ENCODE assay signal across 11 cellular contexts in the genomic region with DNA sequence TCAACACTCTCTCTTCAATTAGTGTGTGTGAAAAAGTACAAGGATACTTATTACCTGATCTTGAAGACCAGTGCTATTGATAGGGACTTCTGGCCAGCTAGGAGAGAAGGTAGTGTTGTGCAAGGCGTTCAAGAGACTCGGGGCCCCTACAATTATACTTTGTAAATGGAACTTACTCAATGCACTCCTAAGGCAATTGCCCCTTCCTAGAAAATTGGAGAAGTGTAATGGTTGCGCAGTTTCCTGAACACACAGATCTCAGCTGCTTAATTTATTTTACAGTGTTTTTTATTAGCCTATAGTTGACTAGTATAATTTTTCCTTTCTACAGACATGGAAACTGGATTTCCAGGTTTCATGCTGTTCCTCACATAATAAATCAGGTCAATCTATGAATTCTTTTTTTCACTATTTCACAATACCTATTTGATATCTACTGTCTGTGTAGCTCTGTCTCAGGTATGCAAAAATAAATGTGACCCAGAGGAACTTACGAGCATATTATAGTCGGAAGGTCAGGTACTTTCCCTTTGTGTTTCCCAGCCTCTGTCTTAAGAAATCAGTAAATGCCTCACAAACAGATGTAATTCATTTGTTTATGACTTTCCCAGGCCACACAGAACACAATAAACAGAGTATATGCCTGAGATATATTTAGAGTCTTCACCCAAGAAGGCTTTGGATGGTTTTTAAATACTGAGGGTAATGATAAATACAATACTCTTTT.
DNase-seq lines count a peak whose midpoint lies in the region; ATAC-seq and TF ChIP-seq lines count a peak whose summit lies in the region.
"Had no signal": no experiment of that assay in that cellular context is flagged by ENCODE, and none has a peak within 500 bp of the region (broad histone marks: within the 10 kb centered on the region; RNA-seq: fewer than 3 reads in every experiment).

No MANE protein-coding gene starts in this region.

- no peak overlapping the region for H3K4me3 Mint-ChIP-seq in activated naive CD8-positive, alpha-beta T cell
- no peak overlapping the region for H3K4me3 Mint-ChIP-seq in activated naive CD8-positive, alpha-beta T cell treated with anti-CD3 and anti-CD28 coated beads for 36 hours
- H3K4me3 Mint-ChIP-seq in activated T-helper 1 cell treated with anti-CD3 and anti-CD28 coated beads, Interleukin-12 subunit alpha, Interleukin-12 subunit beta, Interleukin-2, Interleukin-4 antibody, amounts not matched to agents 30 ng/mL and 10 ng/mL and 1 ng/mL, durations not matched to agents 14 hours and 24 hours and 36 hours: no peak overlapping the region

- no peaks in the 10 kb centered on the region for H3K9me3 ChIP-seq in upper lobe of right lung

- peaks cover 2% of the 10 kb centered on the region for H3K36me3 Mint-ChIP-seq in activated naive CD8-positive, alpha-beta T cell
- no peaks in the 10 kb centered on the region for H3K36me3 Mint-ChIP-seq in activated naive CD8-positive, alpha-beta T cell treated with anti-CD3 and anti-CD28 coated beads for 36 hours
- no peaks in the 10 kb centered on the region for H3K36me3 Mint-ChIP-seq in activated T-helper 1 cell treated with anti-CD3 and anti-CD28 coated beads, Interleukin-12 subunit alpha, Interleukin-12 subunit beta, Interleukin-2, Interleukin-4 antibody, amounts not matched to agents 30 ng/mL and 10 ng/mL and 1 ng/mL, durations not matched to agents 14 hours and 24 hours and 36 hours (ENCODE audit: low read depth)

- H3K4me3 ChIP-seq in HL-60 (replicated peaks; ENCODE audit: insufficient read depth, low read length) (no peak overlapping the region), upper lobe of right lung (no peak overlapping the region)
- H3K4me3 ChIP-seq: mucosa of descending colon had no signal

- intact Hi-C loops in activated T-helper 1 cell treated with anti-CD3 and anti-CD28 coated beads, Interleukin-12 subunit alpha, Interleukin-12 subunit beta, Interleukin-2, Interleukin-4 antibody, amounts not matched to agents 30 ng/mL and 10 ng/mL and 1 ng/mL, durations not matched to agents 14 hours and 24 hours and 36 hours (cut with micrococcal nuclease): loop anchor here (1.0 to 5.0 kb wide), 4 partner anchors 80 to 1260 kb away; partner anchors contain the start of genes AIMP1 and TBCK
- intact Hi-C loops in upper lobe of right lung (cut with DNase I): no loop called here

- no peak for TF ChIP-seq CTCF in HL-60 (IDR thresholded peaks at IDR 0.05; ENCODE audit: insufficient read depth, low read length)
- no peak for TF ChIP-seq CTCF in upper lobe of right lung (IDR thresholded peaks at IDR 0.05)

- no peaks in the 10 kb centered on the region for H3K27me3 ChIP-seq in HL-60 (ENCODE audit: insufficient read depth, poor library complexity, severe bottlenecking)
- no peaks in the 10 kb centered on the region for H3K27me3 ChIP-seq in upper lobe of right lung

- ATAC-seq in upper lobe of right lung: peak; percentile 65
- ATAC-seq: mucosa of descending colon had no signal

- H3K27me3 Mint-ChIP-seq in activated naive CD8-positive, alpha-beta T cell: no peaks in the 10 kb centered on the region
- no peaks in the 10 kb centered on the region for H3K27me3 Mint-ChIP-seq in activated naive CD8-positive, alpha-beta T cell treated with anti-CD3 and anti-CD28 coated beads for 36 hours
- peaks cover 2% of the 10 kb centered on the region for H3K27me3 Mint-ChIP-seq in activated T-helper 1 cell treated with anti-CD3 and anti-CD28 coated beads, Interleukin-12 subunit alpha, Interleukin-12 subunit beta, Interleukin-2, Interleukin-4 antibody, amounts not matched to agents 30 ng/mL and 10 ng/mL and 1 ng/mL, durations not matched to agents 14 hours and 24 hours and 36 hours (ENCODE audit: insufficient read depth)

- no peak for DNase-seq in activated naive CD8-positive, alpha-beta T cell treated with anti-CD3 and anti-CD28 coated beads for 36 hours
- DNase-seq in HL-60 (ENCODE audit: low read depth in 1 of 2, low spot score in 1 of 2) (peak; percentile 40 to 83), upper lobe of right lung (no peak), NCI-H2227 treated with DMSO at 0.1 percent for 48 hours (lab: John Stamatoyannopoulos, UW) (no peak), cerebellar cortex (ENCODE audit: low spot score) (no peak)
- DNase-seq in activated T-helper 1 cell treated with anti-CD3 and anti-CD28 coated beads, Interleukin-12 subunit alpha, Interleukin-12 subunit beta, Interleukin-2, Interleukin-4 antibody, amounts not matched to agents 30 ng/mL and 10 ng/mL and 1 ng/mL, durations not matched to agents 14 hours and 24 hours and 36 hours (ENCODE audit: low spot score): no peak
- no peak for DNase-seq in stimulated activated CD8-positive, alpha-beta memory T cell treated with anti-CD3 and anti-CD28 coated beads, Interleukin-4, amount 100 ng/mL, for 48 hours
- DNase-seq: ACHN, mucosa of descending colon, NCI-H1930 had no signal

- H3K9me3 Mint-ChIP-seq in activated naive CD8-positive, alpha-beta T cell (ENCODE audit: low read depth): peaks cover 2% of the 10 kb centered on the region
- peaks cover 2% of the 10 kb centered on the region for H3K9me3 Mint-ChIP-seq in activated naive CD8-positive, alpha-beta T cell treated with anti-CD3 and anti-CD28 coated beads for 36 hours
- peaks cover 13% of the 10 kb centered on the region for H3K9me3 Mint-ChIP-seq in activated T-helper 1 cell treated with anti-CD3 and anti-CD28 coated beads, Interleukin-12 subunit alpha, Interleukin-12 subunit beta, Interleukin-2, Interleukin-4 antibody, amounts not matched to agents 30 ng/mL and 10 ng/mL and 1 ng/mL, durations not matched to agents 14 hours and 24 hours and 36 hours

- H3K4me1 ChIP-seq in upper lobe of right lung: peaks cover 7% of the 10 kb centered on the region

- no peaks in the 10 kb centered on the region for H3K36me3 ChIP-seq in upper lobe of right lung

- H3K4me1 Mint-ChIP-seq in activated naive CD8-positive, alpha-beta T cell (ENCODE audit: low read depth): peaks cover 43% of the 10 kb centered on the region
- H3K4me1 Mint-ChIP-seq in activated naive CD8-positive, alpha-beta T cell treated with anti-CD3 and anti-CD28 coated beads for 36 hours: peaks cover 38% of the 10 kb centered on the region
- H3K4me1 Mint-ChIP-seq in activated T-helper 1 cell treated with anti-CD3 and anti-CD28 coated beads, Interleukin-12 subunit alpha, Interleukin-12 subunit beta, Interleukin-2, Interleukin-4 antibody, amounts not matched to agents 30 ng/mL and 10 ng/mL and 1 ng/mL, durations not matched to agents 14 hours and 24 hours and 36 hours (ENCODE audit: low read depth): peaks cover 41% of the 10 kb centered on the region

- H3K27ac ChIP-seq in HL-60 (replicated peaks) (peak overlapping the region; percentile 85), upper lobe of right lung (no peak overlapping the region)

- H3K27ac Mint-ChIP-seq in activated naive CD8-positive, alpha-beta T cell: peak overlapping the region; percentile 72
- no peak overlapping the region for H3K27ac Mint-ChIP-seq in activated naive CD8-positive, alpha-beta T cell treated with anti-CD3 and anti-CD28 coated beads for 36 hours
- H3K27ac Mint-ChIP-seq in activated T-helper 1 cell treated with anti-CD3 and anti-CD28 coated beads, Interleukin-12 subunit alpha, Interleukin-12 subunit beta, Interleukin-2, Interleukin-4 antibody, amounts not matched to agents 30 ng/mL and 10 ng/mL and 1 ng/mL, durations not matched to agents 14 hours and 24 hours and 36 hours: peak overlapping the region; percentile 60

Comparison
In these comparisons a context has a peak if more than half of its experiments do, and no peak if none do; other contexts are left out.
1. DNase-seq: peak in HL-60 (2 of 2); none in activated naive CD8-positive, alpha-beta T cell treated with anti-CD3 and anti-CD28 coated beads for 36 hours (single experiment), activated T-helper 1 cell treated with anti-CD3 and anti-CD28 coated beads, Interleukin-12 subunit alpha, Interleukin-12 subunit beta, Interleukin-2, Interleukin-4 antibody, amounts not matched to agents 30 ng/mL and 10 ng/mL and 1 ng/mL, durations not matched to agents 14 hours and 24 hours and 36 hours (single experiment), upper lobe of right lung (single experiment), stimulated activated CD8-positive, alpha-beta memory T cell treated with anti-CD3 and anti-CD28 coated beads, Interleukin-4, amount 100 ng/mL, for 48 hours (single experiment), NCI-H2227 treated with DMSO at 0.1 percent for 48 hours (single experiment) and cerebellar cortex (single experiment).